ENCODE assay signal across 7 cellular contexts in genomic region chr2:163345795-163346573, GRCh38.
DNase-seq lines count a peak whose midpoint lies in the region; ATAC-seq and TF ChIP-seq lines count a peak whose summit lies in the region.

No MANE protein-coding gene starts in this region.

- no peak overlapping the region for H3K27ac ChIP-seq in Karpas-422 (ENCODE audit: low read length)
- no peak overlapping the region for H3K27ac ChIP-seq in PC-9

- H3K4me3 Mint-ChIP-seq in osteocyte (ENCODE audit: unreplicated experiment): peak overlapping the region; percentile 19

- H2AFZ ChIP-seq in Karpas-422 (ENCODE audit: low read length) (no peak overlapping the region), PC-9 (no peak overlapping the region)

- intact Hi-C loops in PC-9 (cut with micrococcal nuclease; ENCODE audit: unreplicated experiment): loop anchor here (2.0 to 10.0 kb wide), 6 partner anchors 153 to 1041 kb away; no protein-coding TSS in a partner anchor

- no peaks in the 10 kb centered on the region for H3K36me3 Mint-ChIP-seq in osteocyte (ENCODE audit: unreplicated experiment)

- H3F3A ChIP-seq in PC-9 (ENCODE audit: insufficient read depth, low read depth): 0 out of 2 replicates have a peak, but pooled peaks cover 5% of the 10 kb centered on the region

- CTCF ChIA-PET in PC-9 (lab: Charles Lee): interaction anchor here (0.6 kb wide), 1 partner anchor 1151 kb away, joined by 3 read pairs; no protein-coding TSS in a partner anchor

- no peaks in the 10 kb centered on the region for H3K27me3 ChIP-seq in Karpas-422 (ENCODE audit: low read length)
- no peaks in the 10 kb centered on the region for H3K27me3 ChIP-seq in PC-9 (ENCODE audit: insufficient read depth, low read depth)

- H3K27ac Mint-ChIP-seq in osteocyte (ENCODE audit: unreplicated experiment): no peak overlapping the region

- H3K36me3 ChIP-seq in Karpas-422 (ENCODE audit: insufficient read depth, low read length): no peaks in the 10 kb centered on the region
- no peaks in the 10 kb centered on the region for H3K36me3 ChIP-seq in PC-9 (ENCODE audit: low read depth)

- POLR2A ChIA-PET in PC-9 (lab: Charles Lee; ENCODE audit: unreplicated experiment): interaction anchor here (0.6 kb wide), 1 partner anchor 242 kb away, joined by 3 read pairs; no protein-coding TSS in a partner anchor

- ATAC-seq in esophagus mucosa: no peak

- peaks cover 3% of the 10 kb centered on the region for H3K9me3 Mint-ChIP-seq in osteocyte (ENCODE audit: unreplicated experiment)

- peaks cover 62% of the 10 kb centered on the region for H3K4me1 Mint-ChIP-seq in osteocyte (ENCODE audit: unreplicated experiment)

- DNase-seq in GM12865 (ENCODE audit: low read depth) (peak; percentile 62), H4 (ENCODE audit: low spot score) (peak; percentile 54), Karpas-422 (peak; percentile 85), PC-9 (peak in 1 of 2 experiments; percentile 20), epidermal melanocyte (ENCODE audit: insufficient read length, low spot score) (peak; percentile 53), osteocyte (ENCODE audit: extremely low spot score, unreplicated experiment) (no peak)

- H3K9me3 ChIP-seq in Karpas-422 (ENCODE audit: low read length): no peaks in the 10 kb centered on the region
- no peaks in the 10 kb centered on the region for H3K9me3 ChIP-seq in PC-9 (ENCODE audit: insufficient read depth, low read depth)

- no peaks in the 10 kb centered on the region for H3K4me1 ChIP-seq in Karpas-422 (ENCODE audit: low read length)
- peaks cover 13% of the 10 kb centered on the region for H3K4me1 ChIP-seq in PC-9 (replicated peaks; ENCODE audit: insufficient read depth)

- BruUV-seq in PC-9 (replicated peaks; lab: Mats Ljungman, UMichigan): no TSS peak

- H3K4me3 ChIP-seq in GM12865 (ENCODE audit: low read depth, low read length): no peak overlapping the region
- H3K4me3 ChIP-seq in Karpas-422 (ENCODE audit: low read length): no peak overlapping the region
- no peak overlapping the region for H3K4me3 ChIP-seq in PC-9

- H4K20me1 ChIP-seq in Karpas-422 (ENCODE audit: insufficient read depth, low read depth, low read length) (no peaks in the 10 kb centered on the region), PC-9 (ENCODE audit: insufficient read depth) (no peaks in the 10 kb centered on the region)

- no peaks in the 10 kb centered on the region for H3K79me2 ChIP-seq in Karpas-422 (ENCODE audit: low read length)
- H3K79me2 ChIP-seq in PC-9 (ENCODE audit: low read depth): no peaks in the 10 kb centered on the region

- no peaks in the 10 kb centered on the region for H3K9me2 ChIP-seq in Karpas-422 (replicated peaks; ENCODE audit: insufficient read depth, low read length)
- no peaks in the 10 kb centered on the region for H3K9me2 ChIP-seq in PC-9 (ENCODE audit: insufficient read depth)

- H3K27me3 Mint-ChIP-seq in osteocyte (ENCODE audit: unreplicated experiment): no peaks in the 10 kb centered on the region

- H3K4me2 ChIP-seq in Karpas-422 (ENCODE audit: low read depth, low read length, poor library complexity, severe bottlenecking) (peak overlapping the region; percentile 19), PC-9 (no peak overlapping the region)

- no peak overlapping the region for H3K9ac ChIP-seq in Karpas-422 (ENCODE audit: low read length)

- TF ChIP-seq CTCF in GM12865 (IDR thresholded peaks at IDR 0.05; ENCODE audit: insufficient read depth, low read depth, low read length, missing control alignments) (peak; percentile 63), PC-9 (conservative IDR thresholded peaks at IDR 0.05) (peak; percentile 71), osteocyte (IDR thresholded peaks at IDR 0.05) (peak; percentile 87)
